Comparison of ENCODE assay signal across 8 cellular contexts in the genomic region with DNA sequence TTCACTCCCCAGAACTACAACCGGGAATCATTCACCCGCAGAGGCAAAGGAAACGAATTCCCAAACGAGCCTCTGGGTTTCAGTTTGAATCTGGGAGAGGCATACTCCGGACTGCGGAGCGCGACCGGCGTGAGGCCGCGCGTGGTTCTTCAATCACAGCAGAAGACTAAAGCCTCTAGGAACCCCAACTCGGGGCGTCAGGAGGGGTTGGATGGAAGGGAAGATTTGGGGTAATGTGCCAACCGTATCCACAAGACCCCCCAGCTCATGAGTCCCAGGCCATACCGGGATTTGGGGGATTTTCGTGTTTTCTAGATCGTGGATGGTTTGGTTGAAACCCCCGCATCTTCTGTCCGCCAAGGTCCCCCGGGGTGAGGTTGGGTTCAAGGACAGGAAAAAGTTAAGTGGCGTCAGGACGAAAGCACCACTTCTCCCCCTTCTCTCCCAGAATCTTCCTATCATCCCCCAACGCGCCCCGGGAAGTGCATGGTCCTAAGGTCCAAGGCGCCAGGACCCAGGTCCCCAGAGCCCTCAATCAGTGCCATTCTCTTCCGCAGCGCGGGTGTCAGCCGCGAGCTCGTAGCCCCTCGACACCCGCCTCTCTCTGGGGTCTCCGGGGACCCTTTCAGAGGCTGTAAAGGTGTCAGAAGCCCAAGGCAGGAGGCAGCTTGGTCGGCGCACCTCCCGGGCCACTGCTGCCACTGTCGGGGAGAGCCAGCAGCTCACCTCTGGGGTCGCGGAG. TPM values are rescaled to one million over a fixed set of nuclear protein-coding genes. Genes with fewer than 3 reads are reported as not detected.
DNase-seq lines count a peak whose midpoint lies in the region; ATAC-seq and TF ChIP-seq lines count a peak whose summit lies in the region.

No MANE protein-coding gene starts in this region.

- H3K9me3 ChIP-seq in lower lobe of right lung (no peaks in the 10 kb centered on the region), uterus (no peaks in the 10 kb centered on the region)

- peaks cover 1% of the 10 kb centered on the region for H3K36me3 Mint-ChIP-seq in activated naive CD4-positive, alpha-beta T cell treated with anti-CD3 and anti-CD28 coated beads, Interleukin-2, amount 10 ng/mL, durations not matched to agents 7 days and 5 days

- ATAC-seq in lower lobe of right lung, result peak in 1 of 2 donors; percentile 34

- H3K27me3 ChIP-seq in lower lobe of right lung (ENCODE audit: low read depth) (peaks cover 90% of the 10 kb centered on the region), uterus (peaks cover 20 to 30% of the 10 kb centered on the region in 2 donors)

- no peaks in the 10 kb centered on the region for H3K36me3 ChIP-seq in lower lobe of right lung
- no peaks in the 10 kb centered on the region for H3K36me3 ChIP-seq in uterus

- no peak overlapping the region for H3K27ac Mint-ChIP-seq in activated naive CD4-positive, alpha-beta T cell treated with anti-CD3 and anti-CD28 coated beads, Interleukin-2, amount 10 ng/mL, durations not matched to agents 7 days and 5 days

- peak; percentile 21 for DNase-seq in activated naive CD4-positive, alpha-beta T cell treated with anti-CD3 and anti-CD28 coated beads, Interleukin-2, amount 10 ng/mL, durations not matched to agents 7 days and 5 days
- no peak for DNase-seq in activated naive CD4-positive, alpha-beta T cell (lab: John Stamatoyannopoulos, UW)
- DNase-seq in central memory CD4-positive, alpha-beta T cell, result peak; percentile 9
- DNase-seq in lower lobe of right lung (no peak), uterus (peak in 1 of 2 donors; percentile 16), GDM1 (lab: John Stamatoyannopoulos, UW) (no peak), AML-193 (lab: John Stamatoyannopoulos, UW) (no peak), NCI-H226 (no peak)

- peaks cover 48% of the 10 kb centered on the region for H3K4me1 Mint-ChIP-seq in activated naive CD4-positive, alpha-beta T cell treated with anti-CD3 and anti-CD28 coated beads, Interleukin-2, amount 10 ng/mL, durations not matched to agents 7 days and 5 days

- H3K4me3 Mint-ChIP-seq in activated naive CD4-positive, alpha-beta T cell treated with anti-CD3 and anti-CD28 coated beads, Interleukin-2, amount 10 ng/mL, durations not matched to agents 7 days and 5 days, result peak overlapping the region; percentile 72

- TF ChIP-seq CTCF in lower lobe of right lung (IDR thresholded peaks at IDR 0.05) (no peak), uterus (IDR thresholded peaks at IDR 0.05) (no peak)

- intact Hi-C loops in lower lobe of right lung (cut with DNase I) (no loop called here), uterus (cut with DNase I; ENCODE audit: low total_unique reads) (loop anchor here (5.0 kb wide), 1 partner anchor 498 kb away; no protein-coding TSS in a partner anchor)

- CTCF ChIA-PET in activated naive CD4-positive, alpha-beta T cell treated with anti-CD3 and anti-CD28 coated beads, Interleukin-2, amount 10 ng/mL, durations not matched to agents 7 days and 5 days (lab: Charles Lee), result interaction anchor here (0.9 to 1.8 kb wide), 5 partner anchors 432 to 650 kb away, joined by 3 to 5 read pairs (median 3); no protein-coding TSS in a partner anchor

- peaks cover 82% of the 10 kb centered on the region for H3K27me3 Mint-ChIP-seq in activated naive CD4-positive, alpha-beta T cell treated with anti-CD3 and anti-CD28 coated beads, Interleukin-2, amount 10 ng/mL, durations not matched to agents 7 days and 5 days

- H3K9me3 Mint-ChIP-seq in activated naive CD4-positive, alpha-beta T cell treated with anti-CD3 and anti-CD28 coated beads, Interleukin-2, amount 10 ng/mL, durations not matched to agents 7 days and 5 days, result no peaks in the 10 kb centered on the region

- H3K27ac ChIP-seq in lower lobe of right lung (no peak overlapping the region), uterus (peak overlapping the region; percentile 85 to 89)

- TF ChIP-seq POLR2A in uterus (IDR thresholded peaks at IDR 0.05), result no peak

- peaks cover 51% of the 10 kb centered on the region for H3K4me1 ChIP-seq in lower lobe of right lung
- peaks cover 4 to 21% of the 10 kb centered on the region in 2 donors for H3K4me1 ChIP-seq in uterus

- H3K4me3 ChIP-seq in lower lobe of right lung (peak overlapping the region; percentile 67), uterus (peak overlapping the region; percentile 37 to 62)

RNA-seq across cellular contexts. Expression of gene MKX, which starts 1.7 kb away (rescaled TPM):
- 1.6 TPM for total RNA-seq in lower lobe of right lung
- total RNA-seq in uterus, result 1 to 10 TPM; 4.4 to 7.6 (median 5.4) TPM

Comparison
In these comparisons a context has a peak if more than half of its experiments do, and no peak if none do; other contexts are left out.
1. DNase-seq: peak in activated naive CD4-positive, alpha-beta T cell treated with anti-CD3 and anti-CD28 coated beads, Interleukin-2, amount 10 ng/mL, durations not matched to agents 7 days and 5 days (single experiment) and central memory CD4-positive, alpha-beta T cell (single experiment); none in activated naive CD4-positive, alpha-beta T cell (0 of 4), lower lobe of right lung (single experiment), GDM1 (single experiment), AML-193 (0 of 2) and NCI-H226 (single experiment).